Comparison of ENCODE assay signal across 11 cellular contexts in genomic region chr1:41515131-41515678, GRCh38. TPM values are rescaled to one million over a fixed set of nuclear protein-coding genes. Genes with fewer than 3 reads are reported as not detected.
DNase-seq lines count a peak whose midpoint lies in the region; ATAC-seq and TF ChIP-seq lines count a peak whose summit lies in the region.
"Had no signal": no experiment of that assay in that cellular context is flagged by ENCODE, and none has a peak within 500 bp of the region (broad histone marks: within the 10 kb centered on the region; RNA-seq: fewer than 3 reads in every experiment).

No MANE protein-coding gene starts in this region.

- no peak overlapping the region for H3K4me3 Mint-ChIP-seq in T-helper 2 cell treated with Interferon-gamma antibody and Interleukin-4, amounts not matched to agents 5 μg/mL and 100 μg/mL, for 36 hours

- no peaks in the 10 kb centered on the region for H3K27me3 Mint-ChIP-seq in T-helper 2 cell treated with Interferon-gamma antibody and Interleukin-4, amounts not matched to agents 5 μg/mL and 100 μg/mL, for 36 hours (ENCODE audit: low read depth)

- DNase-seq in HCT116 (ENCODE audit: low read depth, low spot score) (no peak), RWPE1 (ENCODE audit: low spot score) (peak; percentile 64), left ventricle myocardium inferior (no peak), renal cortical epithelial cell (ENCODE audit: low read depth) (peak; percentile 78), ecto neural progenitor cell (ENCODE audit: low spot score) (no peak)
- no peak for DNase-seq in effector CD4-positive, alpha-beta T cell
- no peak for DNase-seq in stimulated activated CD4-positive, alpha-beta T cell treated with anti-CD3 and anti-CD28 coated beads, Interleukin-4, amount 100 ng/mL, for 24 hours
- DNase-seq in T-helper 2 cell treated with Interferon-gamma antibody and Interleukin-4, amounts not matched to agents 5 μg/mL and 100 μg/mL, for 36 hours (ENCODE audit: low spot score): no peak
- DNase-seq: stimulated activated CD4-positive, alpha-beta T cell treated with anti-CD3 and anti-CD28 coated beads, Interleukin-4, amount 100 ng/mL, for 4 hours had no signal

- H3K4me3 ChIP-seq in HCT116 (replicated peaks in 1 of 2; ENCODE audit: low read depth in 1 of 2, low read length in 2 of 2): no peak overlapping the region
- no peak overlapping the region for H3K4me3 ChIP-seq in left ventricle myocardium inferior

- H4K20me1 ChIP-seq in HCT116 (ENCODE audit: insufficient read depth): no peaks in the 10 kb centered on the region

- ATAC-seq in HCT116: no peak

- no peak for TF ChIP-seq RAD21 in HCT116 (IDR thresholded peaks at IDR 0.05; ENCODE audit: low read depth)

- peaks cover 25% of the 10 kb centered on the region for H3K36me3 Mint-ChIP-seq in T-helper 2 cell treated with Interferon-gamma antibody and Interleukin-4, amounts not matched to agents 5 μg/mL and 100 μg/mL, for 36 hours (ENCODE audit: low read depth)

- H3K4me1 ChIP-seq in HCT116 (ENCODE audit: control insufficient read depth in 1 of 2, insufficient read depth in 2 of 2, low read length in 2 of 2) (peaks cover 27 to 34% of the 10 kb centered on the region in 2 experiments), left ventricle myocardium inferior (peaks cover 35% of the 10 kb centered on the region)

- H3K9me3 ChIP-seq in HCT116 (ENCODE audit: control insufficient read depth in 1 of 2, insufficient read depth in 1 of 2, low read depth in 1 of 2, low read length in 2 of 2): no peaks in the 10 kb centered on the region
- H3K9me3 ChIP-seq in left ventricle myocardium inferior (replicated peaks): no peaks in the 10 kb centered on the region
- H3K9me3 ChIP-seq: suprapubic skin had no signal

- no peaks in the 10 kb centered on the region for H3K79me2 ChIP-seq in HCT116 (ENCODE audit: insufficient read depth, low read length)

- no peaks in the 10 kb centered on the region for H3K9me2 ChIP-seq in HCT116 (ENCODE audit: insufficient read depth)

- H3K4me2 ChIP-seq in HCT116 (ENCODE audit: low read length): peak overlapping the region; percentile 47

- no peak for TF ChIP-seq POLR2A in HCT116 (IDR thresholded peaks at IDR 0.05; ENCODE audit: borderline replicate concordance, extremely low read depth, insufficient read depth, insufficient read length)

- H3K27ac Mint-ChIP-seq in T-helper 2 cell treated with Interferon-gamma antibody and Interleukin-4, amounts not matched to agents 5 μg/mL and 100 μg/mL, for 36 hours: no peak overlapping the region

- no peak overlapping the region; the same call in 1 of the 2 replicates for H3K27ac ChIP-seq in HCT116 (ENCODE audit: low read depth, low read length)
- peak overlapping the region; percentile 36 for H3K27ac ChIP-seq in RWPE1
- peak overlapping the region; percentile 31 for H3K27ac ChIP-seq in left ventricle myocardium inferior (replicated peaks)
- H3K27ac ChIP-seq: suprapubic skin had no signal

- no peaks in the 10 kb centered on the region for H3K9me3 Mint-ChIP-seq in T-helper 2 cell treated with Interferon-gamma antibody and Interleukin-4, amounts not matched to agents 5 μg/mL and 100 μg/mL, for 36 hours

- H3K27me3 ChIP-seq in HCT116 (ENCODE audit: insufficient read depth, low read length) (no peaks in the 10 kb centered on the region), left ventricle myocardium inferior (ENCODE audit: low read depth) (no peaks in the 10 kb centered on the region)
- H3K27me3 ChIP-seq: suprapubic skin had no signal

- POLR2A ChIA-PET in HCT116 (lab: Charles Lee) (no interaction called here), RWPE1 (lab: Yijun Ruan, JAX; ENCODE audit: low non-redundant PET) (no interaction called here)

- RAD21 ChIA-PET in HCT116 (lab: Charles Lee; ENCODE audit: low non-redundant PET in 1 of 2, low total read pairs in 2 of 2, uncharacterized antibody in 2 of 2, unreplicated experiment in 2 of 2): no interaction called here

- intact Hi-C loops in HCT116 (cut with micrococcal nuclease): no loop called here
- intact Hi-C loops in left ventricle myocardium inferior (cut with micrococcal nuclease): no loop called here

- CTCF ChIA-PET in HCT116 (lab: Charles Lee) (interaction anchor here (1.0 to 3.1 kb wide), 9 partner anchors 8 to 658 kb away, joined by 4 to 15 read pairs (median 5); partner anchors contain the start of gene EDN2), RWPE1 (lab: Yijun Ruan, JAX) (interaction anchor here (0.6 to 1.6 kb wide), 9 partner anchors 10 to 659 kb away, joined by 3 to 11 read pairs (median 3); no protein-coding TSS in a partner anchor)

- H3K36me3 ChIP-seq in HCT116 (ENCODE audit: control insufficient read depth in 1 of 2, insufficient read depth in 2 of 2, low read length in 2 of 2) (no peaks in the 10 kb centered on the region), left ventricle myocardium inferior (peaks cover 18% of the 10 kb centered on the region)

- no peaks in the 10 kb centered on the region for H3K4me1 Mint-ChIP-seq in T-helper 2 cell treated with Interferon-gamma antibody and Interleukin-4, amounts not matched to agents 5 μg/mL and 100 μg/mL, for 36 hours (ENCODE audit: low read depth)

- TF ChIP-seq CTCF in HCT116 (IDR thresholded peaks at IDR 0.05 in 2 of 3, conservative IDR thresholded peaks at IDR 0.05 in 1 of 3; ENCODE audit: borderline replicate concordance in 1 of 3, insufficient read depth in 1 of 3, low read depth in 2 of 3, low read length in 2 of 3) (no peak), RWPE1 (conservative IDR thresholded peaks at IDR 0.05; ENCODE audit: low read depth) (no peak), left ventricle myocardium inferior (IDR thresholded peaks at IDR 0.05; ENCODE audit: borderline replicate concordance) (no peak)

- no peak overlapping the region for H3K9ac ChIP-seq in HCT116 (ENCODE audit: low read length)

- H2AFZ ChIP-seq in HCT116 (ENCODE audit: low read depth, low read length, poor library complexity, severe bottlenecking): no peak overlapping the region

- BruUV-seq in HCT116 (replicated peaks; lab: Mats Ljungman, UMichigan): no TSS peak

TF ChIP-seq in HCT116, 20 proteins besides CTCF, POLR2A, EP300 and RAD21 (continues in another document):
- TF ChIP-seq SRF (IDR thresholded peaks at IDR 0.05; ENCODE audit: low read depth) (no peak), ZNF274 (IDR thresholded peaks at IDR 0.05; ENCODE audit: low read depth, low read length) (no peak), POLR2AphosphoS5 (IDR thresholded peaks at IDR 0.05; ENCODE audit: low read depth, low read length) (no peak), SP1 (IDR thresholded peaks at IDR 0.05; ENCODE audit: low read depth) (no peak), ZFX (IDR thresholded peaks at IDR 0.05) (no peak), TCF7L2 (IDR thresholded peaks at IDR 0.05; ENCODE audit: borderline replicate concordance, extremely low read depth, insufficient read depth, insufficient read length) (no peak), ZBTB33 (IDR thresholded peaks at IDR 0.05; ENCODE audit: extremely low read depth, insufficient replicate concordance, low read length) (no peak), CBX3 (IDR thresholded peaks at IDR 0.05; ENCODE audit: low read depth) (no peak), EZH2phosphoT487 (IDR thresholded peaks at IDR 0.05; ENCODE audit: borderline replicate concordance) (no peak), EZH2 (IDR thresholded peaks at IDR 0.05) (no peak), EGR1 (IDR thresholded peaks at IDR 0.05; ENCODE audit: low read depth) (no peak), JUND (IDR thresholded peaks at IDR 0.05) (no peak), MAX (IDR thresholded peaks at IDR 0.05) (no peak), CEBPB (IDR thresholded peaks at IDR 0.05; ENCODE audit: low read depth) (no peak), ELF1 (IDR thresholded peaks at IDR 0.05; ENCODE audit: borderline replicate concordance, low read depth) (no peak), YY1 (IDR thresholded peaks at IDR 0.05; ENCODE audit: extremely low read depth, insufficient replicate concordance, low read depth, low read length) (no peak), FOSL1 (IDR thresholded peaks at IDR 0.05; ENCODE audit: low read depth) (no peak)

RNA-seq across cellular contexts. Expression of gene EDN2, which starts 30.7 kb away (rescaled TPM):
- total RNA-seq in HCT116 (2021; ENCODE audit: unreplicated experiment) (not detected), left ventricle myocardium inferior (0.47 TPM), renal cortical epithelial cell (19.4 and 39.9 TPM in 2 replicates)
- polyA plus RNA-seq in HCT116 (2012): 0.27 and 0.65 TPM in 2 replicates
- total RNA-seq: dermis microvascular lymphatic vessel endothelial cell had no signal

Comparison
In these comparisons a context has a peak if more than half of its experiments do, and no peak if none do; other contexts are left out.
1. DNase-seq: peak in RWPE1 (single experiment) and renal cortical epithelial cell (single experiment); none in HCT116 (single experiment), left ventricle myocardium inferior (single experiment), effector CD4-positive, alpha-beta T cell (single experiment), ecto neural progenitor cell (single experiment), stimulated activated CD4-positive, alpha-beta T cell treated with anti-CD3 and anti-CD28 coated beads, Interleukin-4, amount 100 ng/mL, for 24 hours (single experiment) and T-helper 2 cell treated with Interferon-gamma antibody and Interleukin-4, amounts not matched to agents 5 μg/mL and 100 μg/mL, for 36 hours (single experiment).
2. RNA of gene EDN2, which starts 30.7 kb away (total RNA-seq): 19.4 to 39.9 TPM in renal cortical epithelial cell; 0.47 TPM in left ventricle myocardium inferior (single experiment) and not detected in HCT116 (single experiment); every median in the first group is over 10 times any median in the second.